ENCODE assay signal across 9 cellular contexts in the genomic region with DNA sequence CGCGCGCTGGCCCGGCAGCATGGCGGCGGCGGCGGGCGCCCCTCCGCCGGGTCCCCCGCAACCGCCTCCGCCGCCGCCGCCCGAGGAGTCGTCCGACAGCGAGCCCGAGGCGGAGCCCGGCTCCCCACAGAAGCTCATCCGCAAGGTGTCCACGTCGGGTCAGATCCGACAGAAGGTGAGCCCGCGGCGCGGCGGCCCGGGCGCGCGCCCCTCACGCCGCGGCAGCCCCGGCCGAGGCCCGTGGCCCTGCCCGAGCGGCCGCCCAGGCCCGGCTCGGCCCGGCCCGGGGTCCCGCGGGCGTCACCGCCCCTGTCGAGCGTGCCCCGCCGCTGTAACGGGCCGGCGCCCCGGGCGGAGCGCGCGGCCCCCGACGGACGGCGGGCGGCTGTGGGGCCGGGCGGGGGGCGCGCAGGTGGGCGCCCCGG. TPM values are rescaled to one million over a fixed set of nuclear protein-coding genes. Genes with fewer than 3 reads are reported as not detected.
DNase-seq lines count a peak whose midpoint lies in the region; ATAC-seq and TF ChIP-seq lines count a peak whose summit lies in the region.
"Had no signal": no experiment of that assay in that cellular context is flagged by ENCODE, and none has a peak within 500 bp of the region (broad histone marks: within the 10 kb centered on the region; RNA-seq: fewer than 3 reads in every experiment).

No MANE protein-coding gene starts in this region.

- no peak overlapping the region for H2AFZ ChIP-seq in Karpas-422 (ENCODE audit: low read length)

- H3K36me3 ChIP-seq in BLaER1 treated with 17β-estradiol and CSF1 and Interleukin-3, amounts not matched to agents 10 nM and 100 nM, result peaks cover 0 to 45% (median 28%) of the 10 kb centered on the region in 11 experiments; a peak in 14 of 22 replicates
- no peaks in the 10 kb centered on the region for H3K36me3 ChIP-seq in Karpas-422 (ENCODE audit: insufficient read depth, low read length)

- H3K27me3 ChIP-seq in BLaER1 treated with 17β-estradiol and CSF1 and Interleukin-3, amounts not matched to agents 10 nM and 100 nM, result no peaks in the 10 kb centered on the region
- H3K27me3 ChIP-seq in Karpas-422 (ENCODE audit: low read length), result 0 out of 2 replicates have a peak, but pooled peaks cover 3% of the 10 kb centered on the region

- TF ChIP-seq CTCF in fibroblast of mammary gland (conservative IDR thresholded peaks at IDR 0.05; ENCODE audit: control insufficient read depth, insufficient read depth, low read depth, low read length), result no peak

- H3K79me2 ChIP-seq in Karpas-422 (ENCODE audit: low read length), result 0 out of 2 replicates have a peak, but pooled peaks cover under 1% of the 10 kb centered on the region

- no peaks in the 10 kb centered on the region for H3K27me3 Mint-ChIP-seq in stimulated activated naive B cell treated with anti-CD40 and anti-IgM and Interleukin-4, amounts not matched to agents 10 μg/mL and 1 μg/mL and 100 μg/mL, for 72 hours

- H3K9ac ChIP-seq in BLaER1 treated with 17β-estradiol and CSF1 and Interleukin-3, amounts not matched to agents 10 nM and 100 nM, result peak overlapping the region; percentile 88 to 99 (median 94)
- H3K9ac ChIP-seq in Karpas-422 (ENCODE audit: low read length), result peak overlapping the region; percentile 72

- peaks cover 0 to 34% (median 5%) of the 10 kb centered on the region in 11 experiments; a peak in 9 of 22 replicates for H4K20me1 ChIP-seq in BLaER1 treated with 17β-estradiol and CSF1 and Interleukin-3, amounts not matched to agents 10 nM and 100 nM
- peaks cover 30% of the 10 kb centered on the region for H4K20me1 ChIP-seq in Karpas-422 (ENCODE audit: insufficient read depth, low read depth, low read length)

- peak overlapping the region; percentile 60 to 64 for H3K4me3 Mint-ChIP-seq in stimulated activated naive B cell treated with anti-CD40 and anti-IgM and Interleukin-4, amounts not matched to agents 10 μg/mL and 1 μg/mL and 100 μg/mL, for 72 hours

- ATAC-seq in GM21515 (IDR thresholded peaks at IDR 0.05; ENCODE audit: unreplicated experiment), result peak; percentile 37
- peak; percentile 16 to 19 for ATAC-seq in stimulated activated naive B cell treated with anti-CD40 and anti-IgM and Interleukin-4, amounts not matched to agents 10 μg/mL and 1 μg/mL and 100 μg/mL, for 72 hours (replicated peaks)

- H3K36me3 Mint-ChIP-seq in stimulated activated naive B cell treated with anti-CD40 and anti-IgM and Interleukin-4, amounts not matched to agents 10 μg/mL and 1 μg/mL and 100 μg/mL, for 72 hours, result peaks cover 24 to 52% of the 10 kb centered on the region in 2 donors

- peaks cover 67 to 88% of the 10 kb centered on the region in 2 donors for H3K4me1 Mint-ChIP-seq in stimulated activated naive B cell treated with anti-CD40 and anti-IgM and Interleukin-4, amounts not matched to agents 10 μg/mL and 1 μg/mL and 100 μg/mL, for 72 hours

- H3K4me2 ChIP-seq in BLaER1 treated with 17β-estradiol and CSF1 and Interleukin-3, amounts not matched to agents 10 nM and 100 nM, result peak overlapping the region; percentile 85 to 99 (median 97); a peak in 15 of 22 replicates
- H3K4me2 ChIP-seq in Karpas-422 (ENCODE audit: low read depth, low read length, poor library complexity, severe bottlenecking), result no peak overlapping the region

- H3K27ac ChIP-seq in BLaER1 treated with 17β-estradiol and CSF1 and Interleukin-3, amounts not matched to agents 10 nM and 100 nM, result peak overlapping the region; percentile 84 to 99 (median 89)
- H3K27ac ChIP-seq in Karpas-422 (ENCODE audit: low read length), result no peak overlapping the region

- H3K4me3 ChIP-seq in BLaER1 treated with 17β-estradiol and CSF1 and Interleukin-3, amounts not matched to agents 10 nM and 100 nM, result peak overlapping the region; percentile 82 to 99 (median 89)
- H3K4me3 ChIP-seq in Karpas-422 (ENCODE audit: low read length), result peak overlapping the region; percentile 76; the same call in 1 of the 2 replicates
- peak overlapping the region; percentile 50 for H3K4me3 ChIP-seq in fibroblast of mammary gland (ENCODE audit: control insufficient read depth, low read depth, low read length)

- H3K9me3 Mint-ChIP-seq in stimulated activated naive B cell treated with anti-CD40 and anti-IgM and Interleukin-4, amounts not matched to agents 10 μg/mL and 1 μg/mL and 100 μg/mL, for 72 hours, result no peaks in the 10 kb centered on the region

- no peaks in the 10 kb centered on the region for H3K9me3 ChIP-seq in BLaER1 treated with 17β-estradiol and CSF1 and Interleukin-3, amounts not matched to agents 10 nM and 100 nM (replicated peaks in 1 of 11)
- H3K9me3 ChIP-seq in Karpas-422 (ENCODE audit: low read length), result no peaks in the 10 kb centered on the region

- H3K9me2 ChIP-seq in Karpas-422 (replicated peaks; ENCODE audit: insufficient read depth, low read length), result no peaks in the 10 kb centered on the region

- H3K27ac Mint-ChIP-seq in stimulated activated naive B cell treated with anti-CD40 and anti-IgM and Interleukin-4, amounts not matched to agents 10 μg/mL and 1 μg/mL and 100 μg/mL, for 72 hours, result no peak overlapping the region

- DNase-seq in Karpas-422, result no peak
- no peak for DNase-seq in fibroblast of mammary gland (ENCODE audit: low read depth)
- no peak for DNase-seq in stimulated activated naive B cell treated with anti-CD40 and anti-IgM and Interleukin-4, amounts not matched to agents 10 μg/mL and 1 μg/mL and 100 μg/mL, for 72 hours
- no peak for DNase-seq in GM19240 (ENCODE audit: insufficient read length, low spot score)
- no peak for DNase-seq in T-helper 1 cell
- DNase-seq in GM03348 (ENCODE audit: low spot score), result no peak

- H3K4me1 ChIP-seq in BLaER1 treated with 17β-estradiol and CSF1 and Interleukin-3, amounts not matched to agents 10 nM and 100 nM, result peaks cover 48 to 87% (median 58%) of the 10 kb centered on the region in 10 experiments
- H3K4me1 ChIP-seq in Karpas-422 (ENCODE audit: low read length), result peaks cover 34% of the 10 kb centered on the region

RNA-seq across cellular contexts. Expression of a gene that starts 0.2 kb away (rescaled TPM):
- total RNA-seq in Karpas-422 (2014; rRNA removed; shearing (Covaris generic); ENCODE audit: low replicate concordance), result 10.2 and 11.5 TPM in 2 replicates

RNA-seq across cellular contexts. Expression of a gene that starts 46.9 kb away (rescaled TPM):
- total RNA-seq in Karpas-422 (2014; rRNA removed; shearing (Covaris generic); ENCODE audit: low replicate concordance), result not detected in 2 replicates
- total RNA-seq: myocyte had no signal
